9 cellular contexts compared by ENCODE assay signal in the genomic region with DNA sequence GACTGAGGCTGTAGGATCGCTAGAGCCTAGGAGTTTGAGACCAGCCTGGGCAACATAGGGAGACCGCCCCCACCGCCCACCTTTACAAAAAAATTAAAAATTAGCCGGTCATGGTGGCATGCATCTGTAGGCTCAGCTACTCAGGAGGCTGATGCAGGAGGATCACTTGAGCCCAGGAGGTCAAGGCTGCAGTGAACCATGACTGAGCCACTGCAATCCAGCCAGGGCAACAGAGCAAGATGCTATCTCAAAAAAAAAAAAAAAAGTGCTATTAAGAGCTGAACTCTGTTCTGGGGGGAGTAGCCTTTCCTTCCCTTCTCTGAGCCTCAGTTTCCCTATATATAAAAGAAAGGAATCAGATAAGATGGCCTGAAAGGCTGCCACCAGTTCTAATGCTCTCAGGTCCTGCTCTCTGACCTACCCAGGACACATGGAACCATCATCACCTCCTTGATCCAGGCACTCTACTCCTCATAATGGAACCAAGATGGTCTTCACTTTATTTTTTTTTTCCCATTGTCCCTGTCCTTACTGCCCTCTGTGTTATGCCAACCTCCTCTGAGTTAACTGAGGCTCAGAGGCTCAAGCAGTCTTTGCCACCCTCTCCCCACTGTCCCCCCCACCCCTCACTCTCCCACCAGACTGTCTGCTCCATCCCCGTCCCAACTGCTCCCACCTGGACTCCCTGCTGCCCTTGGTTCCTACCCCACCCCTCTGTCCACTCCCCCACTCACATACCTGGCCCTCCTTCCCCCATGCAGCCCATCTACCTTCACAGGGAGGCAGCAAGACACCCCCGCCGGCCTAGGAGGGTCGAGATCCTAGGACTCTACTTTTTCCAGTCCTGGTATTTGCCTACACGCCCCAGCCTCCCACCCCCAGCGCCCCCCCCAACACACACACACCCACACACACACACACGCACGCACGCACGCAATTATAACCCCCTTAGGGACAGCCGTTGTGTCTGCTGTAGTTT. TPM values are rescaled to one million over a fixed set of nuclear protein-coding genes. Genes with fewer than 3 reads are reported as not detected.
A peak's percentile ranks its signal among the peaks of the same experiment; 100 is the strongest.
DNase-seq lines count a peak whose midpoint lies in the region; ATAC-seq, FAIRE-seq and TF ChIP-seq lines count a peak whose summit lies in the region.
"Had no signal": no experiment of that assay in that cellular context is flagged by ENCODE, and none has a peak within 500 bp of the region (broad histone marks: within the 10 kb centered on the region; RNA-seq: fewer than 3 reads in every experiment).

No MANE protein-coding gene starts in this region.

- H3K9me3 Mint-ChIP-seq in activated T-cell treated with anti-CD3 and anti-CD28 coated beads, Interleukin-2, amount 50 U/mL, for 24 hours, result no peaks in the 10 kb centered on the region
- no peaks in the 10 kb centered on the region for H3K9me3 Mint-ChIP-seq in activated naive CD8-positive, alpha-beta T cell treated with anti-CD3 and anti-CD28 coated beads, Interleukin-2, amount 50 U/mL, for 24 hours

- H3K4me3 ChIP-seq in kidney (ENCODE audit: low read length in 2 of 2), result peak overlapping the region; percentile 70 to 86
- H3K4me3 ChIP-seq in thymus (ENCODE audit: low read length), result peak overlapping the region; percentile 54

- FAIRE-seq in kidney (lab: Jason Lieb, UNC) (no peak), RCC 7860 (lab: Jason Lieb, UNC) (no peak)

- peak overlapping the region; percentile 83 to 96 for H3K9ac ChIP-seq in kidney (ENCODE audit: low read length in 2 of 2)

- no peak for TF ChIP-seq CTCF in kidney (IDR thresholded peaks at IDR 0.05; ENCODE audit: borderline replicate concordance, extremely low read depth, insufficient read depth)

- peak overlapping the region; percentile 81 for H3K4me3 Mint-ChIP-seq in activated T-cell treated with anti-CD3 and anti-CD28 coated beads, Interleukin-2, amount 50 U/mL, for 24 hours
- H3K4me3 Mint-ChIP-seq in activated naive CD8-positive, alpha-beta T cell treated with anti-CD3 and anti-CD28 coated beads, Interleukin-2, amount 50 U/mL, for 24 hours, result peak overlapping the region; percentile 82

- H3K27me3 Mint-ChIP-seq in activated T-cell treated with anti-CD3 and anti-CD28 coated beads, Interleukin-2, amount 50 U/mL, for 24 hours, result no peaks in the 10 kb centered on the region
- peaks cover 2% of the 10 kb centered on the region for H3K27me3 Mint-ChIP-seq in activated naive CD8-positive, alpha-beta T cell treated with anti-CD3 and anti-CD28 coated beads, Interleukin-2, amount 50 U/mL, for 24 hours

- no peak for ATAC-seq in activated naive CD8-positive, alpha-beta T cell treated with anti-CD3 and anti-CD28 coated beads, Interleukin-2, amount 50 U/mL, for 24 hours
- no peak for ATAC-seq in HG03439 (IDR thresholded peaks at IDR 0.05; ENCODE audit: unreplicated experiment)

- intact Hi-C loops in kidney (cut with DNase I), result loop anchor here (10.0 kb wide), 1 partner anchor 110 kb away; no protein-coding TSS in a partner anchor

- WGBS in thymus, result 63% methylated on average over 15 of the region's 15 CpGs

- peaks cover 33% of the 10 kb centered on the region for H3K4me1 Mint-ChIP-seq in activated T-cell treated with anti-CD3 and anti-CD28 coated beads, Interleukin-2, amount 50 U/mL, for 24 hours (ENCODE audit: low read depth)
- H3K4me1 Mint-ChIP-seq in activated naive CD8-positive, alpha-beta T cell treated with anti-CD3 and anti-CD28 coated beads, Interleukin-2, amount 50 U/mL, for 24 hours, result peaks cover 37% of the 10 kb centered on the region

- H3K9me3 ChIP-seq in kidney (ENCODE audit: control insufficient read depth in 1 of 2, low read length in 2 of 2) (no peaks in the 10 kb centered on the region), thymus (ENCODE audit: control insufficient read depth) (no peaks in the 10 kb centered on the region)

- H3K36me3 Mint-ChIP-seq in activated T-cell treated with anti-CD3 and anti-CD28 coated beads, Interleukin-2, amount 50 U/mL, for 24 hours (ENCODE audit: low read depth), result no peaks in the 10 kb centered on the region
- H3K36me3 Mint-ChIP-seq in activated naive CD8-positive, alpha-beta T cell treated with anti-CD3 and anti-CD28 coated beads, Interleukin-2, amount 50 U/mL, for 24 hours (ENCODE audit: low read depth), result no peaks in the 10 kb centered on the region

- DNase-seq in activated T-cell treated with anti-CD3 and anti-CD28 coated beads, Interleukin-2, amount 50 U/mL, for 24 hours, result no peak
- DNase-seq in activated T-cell treated with anti-CD3 and anti-CD28 coated beads for 4 hours, result no peak
- DNase-seq in activated naive CD8-positive, alpha-beta T cell treated with anti-CD3 and anti-CD28 coated beads, Interleukin-2, amount 50 U/mL, for 24 hours, result no peak
- no peak for DNase-seq in kidney
- DNase-seq in RCC 7860 (ENCODE audit: low spot score), result no peak
- DNase-seq in mucosa of gallbladder (ENCODE audit: low spot score), result no peak

- peak overlapping the region; percentile 97 for H3K27ac Mint-ChIP-seq in activated T-cell treated with anti-CD3 and anti-CD28 coated beads, Interleukin-2, amount 50 U/mL, for 24 hours
- peak overlapping the region; percentile 99 for H3K27ac Mint-ChIP-seq in activated naive CD8-positive, alpha-beta T cell treated with anti-CD3 and anti-CD28 coated beads, Interleukin-2, amount 50 U/mL, for 24 hours

- peak overlapping the region in 1 of 2 donors; percentile 95 for H3K27ac ChIP-seq in kidney (ENCODE audit: low read depth in 2 of 2, low read length in 2 of 2)
- no peak overlapping the region for H3K27ac ChIP-seq in thymus (ENCODE audit: low read depth)

- H3K4me1 ChIP-seq in kidney (ENCODE audit: control insufficient read depth in 1 of 2, insufficient read depth in 1 of 2, low read depth in 1 of 2, low read length in 2 of 2) (peaks cover 0 to 27% of the 10 kb centered on the region in 2 donors), thymus (ENCODE audit: control insufficient read depth, insufficient read depth, low read length) (no peaks in the 10 kb centered on the region)

- H3K36me3 ChIP-seq in kidney (ENCODE audit: control insufficient read depth in 1 of 2, insufficient read depth in 2 of 2, low read length in 2 of 2) (no peaks in the 10 kb centered on the region), thymus (ENCODE audit: control insufficient read depth, insufficient read depth) (no peaks in the 10 kb centered on the region)

- H3K27me3 ChIP-seq in thymus (ENCODE audit: control insufficient read depth, insufficient read depth), result peaks cover 2% of the 10 kb centered on the region

RNA-seq across cellular contexts. Expression of gene EIF1, which starts 23.8 kb away (rescaled TPM):
- total RNA-seq in kidney (842 TPM), mucosa of gallbladder (723 TPM)
- polyA plus RNA-seq in kidney (ENCODE audit: insufficient read depth, low read depth, low replicate concordance) (1,166 TPM), thymus (1,051 TPM)

RNA-seq across cellular contexts. Expression of gene KRT17, which starts 40.5 kb away (rescaled TPM):
- total RNA-seq in kidney (11.1 TPM), mucosa of gallbladder (not detected)
- polyA plus RNA-seq in kidney (ENCODE audit: insufficient read depth, low read depth, low replicate concordance) (5.5 TPM), thymus (2,044 TPM)

RNA-seq across cellular contexts. Expression of gene GAST, which starts 47.3 kb away (rescaled TPM):
- total RNA-seq in kidney (not detected), mucosa of gallbladder (not detected)
- polyA plus RNA-seq in kidney (ENCODE audit: insufficient read depth, low read depth, low replicate concordance) (not detected), thymus (77.6 TPM)
- total RNA-seq: activated CD8-positive, alpha-beta memory T cell treated with anti-CD3 and anti-CD28 coated beads for 36 hours had no signal

RNA-seq across cellular contexts. Expression of gene KRT16, which starts 52.3 kb away (rescaled TPM):
- total RNA-seq in kidney (3.1 TPM), mucosa of gallbladder (not detected)
- polyA plus RNA-seq in kidney (ENCODE audit: insufficient read depth, low read depth, low replicate concordance) (not detected), thymus (262 TPM)
- total RNA-seq: activated CD8-positive, alpha-beta memory T cell treated with anti-CD3 and anti-CD28 coated beads for 36 hours had no signal

Comparison
In these comparisons a context has a peak if more than half of its experiments do, and no peak if none do; other contexts are left out.
1. RNA of gene KRT17, which starts 40.5 kb away (total RNA-seq): 11.1 TPM in kidney (single experiment); not detected in mucosa of gallbladder (single experiment); every median in the first group is over 10 times any median in the second.